14 cellular contexts compared by ENCODE assay signal in genomic region chr5:167489202-167489601, GRCh38.
A peak's percentile ranks its signal among the peaks of the same experiment; 100 is the strongest.
DNase-seq lines count a peak whose midpoint lies in the region; ATAC-seq, FAIRE-seq and TF ChIP-seq lines count a peak whose summit lies in the region.
"Had no signal": no experiment of that assay in that cellular context is flagged by ENCODE, and none has a peak within 500 bp of the region (broad histone marks: within the 10 kb centered on the region; RNA-seq: fewer than 3 reads in every experiment).

No MANE protein-coding gene starts in this region.

- H4K20me1 ChIP-seq in HepG2 (ENCODE audit: insufficient read depth, low read length): no peaks in the 10 kb centered on the region

- H3K27ac ChIP-seq in HepG2 (ENCODE audit: extremely low read length, insufficient read depth, low read length): no peak overlapping the region
- H3K27ac ChIP-seq in adrenal gland: no peak overlapping the region
- H3K27ac ChIP-seq: RWPE1 had no signal

- in situ Hi-C loops in HepG2 (cut with HindIII; ENCODE audit: extremely low pct_ligation_motif_present, low pct_unique_long_range_greater_than_20kb): no loop called here

- H3K4me3 ChIP-seq in HepG2 (replicated peaks in 1 of 3; ENCODE audit: insufficient read depth in 1 of 3, low read depth in 2 of 3, low read length in 3 of 3): no peak overlapping the region
- no peak overlapping the region for H3K4me3 ChIP-seq in adrenal gland

- CTCF ChIA-PET in HepG2 (lab: Yijun Ruan, JAX; ENCODE audit: low intra/inter-chr PET ratio, low total read pairs): no interaction called here

- no peaks in the 10 kb centered on the region for H3K36me3 ChIP-seq in HepG2 (replicated peaks in 1 of 2; ENCODE audit: control insufficient read depth in 1 of 2, insufficient read depth in 2 of 2, low read length in 2 of 2)
- no peaks in the 10 kb centered on the region for H3K36me3 ChIP-seq in adrenal gland (replicated peaks in 1 of 2)

- H3K9me3 Mint-ChIP-seq in stimulated activated naive CD8-positive, alpha-beta T cell treated with anti-CD3 and anti-CD28 coated beads, Interleukin-15, amount 100 ng/mL, for 72 hours: peaks cover 19 to 27% of the 10 kb centered on the region in 2 donors
- peaks cover 3% of the 10 kb centered on the region for H3K9me3 Mint-ChIP-seq in glutamatergic neuron (ENCODE audit: unreplicated experiment)

- H3K9me3 ChIP-seq in HepG2 (ENCODE audit: low read length) (no peaks in the 10 kb centered on the region), adrenal gland (replicated peaks in 1 of 3) (no peaks in the 10 kb centered on the region)

- intact Hi-C loops in HepG2 (cut with micrococcal nuclease; ENCODE audit: unreplicated experiment) (no loop called here), adrenal gland (cut with DNase I) (no loop called here)

- BruUV-seq in HepG2 (replicated peaks; lab: Mats Ljungman, UMichigan): no TSS peak

- TF ChIP-seq EP300 in HepG2 (IDR thresholded peaks at IDR 0.05; ENCODE audit: low read depth in 2 of 2, low read length in 2 of 2) (no peak), HepG2 (CRISPR knock-in tag; IDR thresholded peaks at IDR 0.05; ENCODE audit: borderline replicate concordance) (no peak)

- H3K36me3 Mint-ChIP-seq in glutamatergic neuron (ENCODE audit: unreplicated experiment): no peaks in the 10 kb centered on the region

- no peak overlapping the region for H3K27ac Mint-ChIP-seq in stimulated activated naive CD8-positive, alpha-beta T cell treated with anti-CD3 and anti-CD28 coated beads, Interleukin-15, amount 100 ng/mL, for 72 hours
- H3K27ac Mint-ChIP-seq in glutamatergic neuron (ENCODE audit: unreplicated experiment): no peak overlapping the region
- H3K27ac Mint-ChIP-seq: activated CD4-positive, alpha-beta T cell treated with anti-CD3 and anti-CD28 coated beads, Interleukin-2, amount 10 ng/mL, durations not matched to agents 7 days and 5 days; immature natural killer cell; stimulated activated naive CD8-positive, alpha-beta T cell treated with anti-CD3 and anti-CD28 coated beads, Interleukin-15, Interleukin-2, amounts not matched to agents 100 ng/mL and 50 ng/mL, for 24 hours had no signal

- H3K27me3 ChIP-seq in HepG2 (ENCODE audit: control insufficient read depth in 1 of 2, insufficient read depth in 2 of 2, low read length in 2 of 2) (no peaks in the 10 kb centered on the region), adrenal gland (no peaks in the 10 kb centered on the region)

- no peak overlapping the region for H2AFZ ChIP-seq in HepG2 (ENCODE audit: low read length)

- no peak for DNase-seq in stimulated activated naive CD8-positive, alpha-beta T cell treated with anti-CD3 and anti-CD28 coated beads, Interleukin-15, amount 100 ng/mL, for 72 hours
- DNase-seq in stimulated activated naive CD8-positive, alpha-beta T cell treated with anti-CD3 and anti-CD28 coated beads, Interleukin-15, Interleukin-2, amounts not matched to agents 100 U/mL and 50 U/mL, for 24 hours: no peak
- peak; percentile 23 for DNase-seq in RPMI7951 (ENCODE audit: low read depth)
- DNase-seq in urothelium cell line (ENCODE audit: low spot score): peak; percentile 36
- DNase-seq in glutamatergic neuron: no peak
- DNase-seq in HepG2 (ENCODE audit: low spot score): no peak
- no peak for DNase-seq in adrenal gland
- DNase-seq: activated CD4-positive, alpha-beta T cell treated with anti-CD3 and anti-CD28 coated beads, Interleukin-2, amount 10 ng/mL, durations not matched to agents 7 days and 5 days; immature natural killer cell; NCI-H2081 treated with DMSO at 0.1 percent for 48 hours had no signal

- H3K79me2 ChIP-seq in HepG2 (ENCODE audit: insufficient read depth, low read length): no peaks in the 10 kb centered on the region

- H3K4me1 ChIP-seq in HepG2 (ENCODE audit: insufficient read depth, low read length) (no peaks in the 10 kb centered on the region), adrenal gland (replicated peaks in 1 of 2) (no peaks in the 10 kb centered on the region)

- H3K4me1 Mint-ChIP-seq in stimulated activated naive CD8-positive, alpha-beta T cell treated with anti-CD3 and anti-CD28 coated beads, Interleukin-15, amount 100 ng/mL, for 72 hours: no peaks in the 10 kb centered on the region
- H3K4me1 Mint-ChIP-seq in glutamatergic neuron (ENCODE audit: low read depth, unreplicated experiment): no peaks in the 10 kb centered on the region
- H3K4me1 Mint-ChIP-seq: activated CD4-positive, alpha-beta T cell treated with anti-CD3 and anti-CD28 coated beads, Interleukin-2, amount 10 ng/mL, durations not matched to agents 7 days and 5 days; immature natural killer cell had no signal

- peak; percentile 46 for ATAC-seq in stimulated activated naive CD8-positive, alpha-beta T cell treated with anti-CD3 and anti-CD28 coated beads, Interleukin-15, amount 100 ng/mL, for 72 hours
- ATAC-seq in stimulated activated naive CD8-positive, alpha-beta T cell treated with anti-CD3 and anti-CD28 coated beads, Interleukin-15, Interleukin-2, amounts not matched to agents 100 U/mL and 50 U/mL, for 24 hours: no peak
- ATAC-seq in HG02981 (IDR thresholded peaks at IDR 0.05; ENCODE audit: unreplicated experiment) (peak; percentile 64), HepG2 (no peak)

- H3K4me3 Mint-ChIP-seq in stimulated activated naive CD8-positive, alpha-beta T cell treated with anti-CD3 and anti-CD28 coated beads, Interleukin-15, amount 100 ng/mL, for 72 hours: no peak overlapping the region
- no peak overlapping the region for H3K4me3 Mint-ChIP-seq in glutamatergic neuron (ENCODE audit: unreplicated experiment)
- H3K4me3 Mint-ChIP-seq: activated CD4-positive, alpha-beta T cell treated with anti-CD3 and anti-CD28 coated beads, Interleukin-2, amount 10 ng/mL, durations not matched to agents 7 days and 5 days; immature natural killer cell; stimulated activated naive CD8-positive, alpha-beta T cell treated with anti-CD3 and anti-CD28 coated beads, Interleukin-15, Interleukin-2, amounts not matched to agents 100 ng/mL and 50 ng/mL, for 24 hours had no signal

- no peak overlapping the region for H3K4me2 ChIP-seq in HepG2 (ENCODE audit: low read depth, low read length)

- no peaks in the 10 kb centered on the region for H3K27me3 Mint-ChIP-seq in stimulated activated naive CD8-positive, alpha-beta T cell treated with anti-CD3 and anti-CD28 coated beads, Interleukin-15, amount 100 ng/mL, for 72 hours
- no peaks in the 10 kb centered on the region for H3K27me3 Mint-ChIP-seq in glutamatergic neuron (ENCODE audit: unreplicated experiment)
- H3K27me3 Mint-ChIP-seq: activated CD4-positive, alpha-beta T cell treated with anti-CD3 and anti-CD28 coated beads, Interleukin-2, amount 10 ng/mL, durations not matched to agents 7 days and 5 days; stimulated activated naive CD8-positive, alpha-beta T cell treated with anti-CD3 and anti-CD28 coated beads, Interleukin-15, Interleukin-2, amounts not matched to agents 100 ng/mL and 50 ng/mL, for 24 hours had no signal

- no peak overlapping the region for H3K9ac ChIP-seq in HepG2 (ENCODE audit: insufficient read depth, low read depth, low read length)

- TF ChIP-seq POLR2A in HepG2 (IDR thresholded peaks at IDR 0.05; ENCODE audit: insufficient read depth in 1 of 2, low read depth in 2 of 2, low read length in 2 of 2): no peak
- no peak for TF ChIP-seq POLR2A in adrenal gland (IDR thresholded peaks at IDR 0.05)

- TF ChIP-seq RAD21 in HepG2 (CRISPR knock-in tag; IDR thresholded peaks at IDR 0.05): no peak

- POLR2A ChIA-PET in HepG2 (lab: Yijun Ruan, JAX): no interaction called here

- TF ChIP-seq CTCF in glutamatergic neuron (IDR thresholded peaks at IDR 0.05; ENCODE audit: partially characterized antibody, unreplicated experiment) (no peak), HepG2 (CRISPR knock-in tag; IDR thresholded peaks at IDR 0.05) (no peak), adrenal gland (IDR thresholded peaks at IDR 0.05) (no peak)

- FAIRE-seq in urothelium cell line (lab: Jason Lieb, UNC) (no peak), HepG2 (lab: Jason Lieb, UNC) (no peak)
- FAIRE-seq: endothelial cell of umbilical vein had no signal

TF ChIP-seq in HepG2, 621 proteins besides CTCF, POLR2A, EP300 and RAD21 (continues in another document):
- no peak for TF ChIP-seq TOPORS (CRISPR knock-in tag; IDR thresholded peaks at IDR 0.05)
- no peak for TF ChIP-seq ZNF646 (CRISPR knock-in tag; IDR thresholded peaks at IDR 0.05)

Comparison
In these comparisons a context has a peak if more than half of its experiments do, and no peak if none do; other contexts are left out.
1. ATAC-seq: peak in stimulated activated naive CD8-positive, alpha-beta T cell treated with anti-CD3 and anti-CD28 coated beads, Interleukin-15, amount 100 ng/mL, for 72 hours (single experiment) and HG02981 (single experiment); none in stimulated activated naive CD8-positive, alpha-beta T cell treated with anti-CD3 and anti-CD28 coated beads, Interleukin-15, Interleukin-2, amounts not matched to agents 100 U/mL and 50 U/mL, for 24 hours (single experiment) and HepG2 (single experiment).
2. DNase-seq: peak in RPMI7951 (single experiment) and urothelium cell line (single experiment); none in stimulated activated naive CD8-positive, alpha-beta T cell treated with anti-CD3 and anti-CD28 coated beads, Interleukin-15, amount 100 ng/mL, for 72 hours (0 of 2), stimulated activated naive CD8-positive, alpha-beta T cell treated with anti-CD3 and anti-CD28 coated beads, Interleukin-15, Interleukin-2, amounts not matched to agents 100 U/mL and 50 U/mL, for 24 hours (single experiment), glutamatergic neuron (single experiment), HepG2 (single experiment) and adrenal gland (0 of 7).